8 cellular contexts compared by ENCODE assay signal in genomic region chr10:97400665-97401454, GRCh38. TPM values are rescaled to one million over a fixed set of nuclear protein-coding genes. Genes with fewer than 3 reads are reported as not detected.
DNase-seq lines count a peak whose midpoint lies in the region; ATAC-seq and TF ChIP-seq lines count a peak whose summit lies in the region.

A gene with protein sequence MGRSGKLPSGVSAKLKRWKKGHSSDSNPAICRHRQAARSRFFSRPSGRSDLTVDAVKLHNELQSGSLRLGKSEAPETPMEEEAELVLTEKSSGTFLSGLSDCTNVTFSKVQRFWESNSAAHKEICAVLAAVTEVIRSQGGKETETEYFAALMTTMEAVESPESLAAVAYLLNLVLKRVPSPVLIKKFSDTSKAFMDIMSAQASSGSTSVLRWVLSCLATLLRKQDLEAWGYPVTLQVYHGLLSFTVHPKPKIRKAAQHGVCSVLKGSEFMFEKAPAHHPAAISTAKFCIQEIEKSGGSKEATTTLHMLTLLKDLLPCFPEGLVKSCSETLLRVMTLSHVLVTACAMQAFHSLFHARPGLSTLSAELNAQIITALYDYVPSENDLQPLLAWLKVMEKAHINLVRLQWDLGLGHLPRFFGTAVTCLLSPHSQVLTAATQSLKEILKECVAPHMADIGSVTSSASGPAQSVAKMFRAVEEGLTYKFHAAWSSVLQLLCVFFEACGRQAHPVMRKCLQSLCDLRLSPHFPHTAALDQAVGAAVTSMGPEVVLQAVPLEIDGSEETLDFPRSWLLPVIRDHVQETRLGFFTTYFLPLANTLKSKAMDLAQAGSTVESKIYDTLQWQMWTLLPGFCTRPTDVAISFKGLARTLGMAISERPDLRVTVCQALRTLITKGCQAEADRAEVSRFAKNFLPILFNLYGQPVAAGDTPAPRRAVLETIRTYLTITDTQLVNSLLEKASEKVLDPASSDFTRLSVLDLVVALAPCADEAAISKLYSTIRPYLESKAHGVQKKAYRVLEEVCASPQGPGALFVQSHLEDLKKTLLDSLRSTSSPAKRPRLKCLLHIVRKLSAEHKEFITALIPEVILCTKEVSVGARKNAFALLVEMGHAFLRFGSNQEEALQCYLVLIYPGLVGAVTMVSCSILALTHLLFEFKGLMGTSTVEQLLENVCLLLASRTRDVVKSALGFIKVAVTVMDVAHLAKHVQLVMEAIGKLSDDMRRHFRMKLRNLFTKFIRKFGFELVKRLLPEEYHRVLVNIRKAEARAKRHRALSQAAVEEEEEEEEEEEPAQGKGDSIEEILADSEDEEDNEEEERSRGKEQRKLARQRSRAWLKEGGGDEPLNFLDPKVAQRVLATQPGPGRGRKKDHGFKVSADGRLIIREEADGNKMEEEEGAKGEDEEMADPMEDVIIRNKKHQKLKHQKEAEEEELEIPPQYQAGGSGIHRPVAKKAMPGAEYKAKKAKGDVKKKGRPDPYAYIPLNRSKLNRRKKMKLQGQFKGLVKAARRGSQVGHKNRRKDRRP (N-terminal part only) (minus strand): TSS chr10:97401340. CDS start chr10:97401231, 109 bp downstream.

- peak; percentile 97 for ATAC-seq in effector memory CD8-positive, alpha-beta T cell (replicated peaks)

- no peaks in the 10 kb centered on the region for H3K27me3 Mint-ChIP-seq in effector memory CD8-positive, alpha-beta T cell

- DNase-seq in Caki2 (ENCODE audit: low read depth), result peak; percentile 95
- peak; percentile 95 for DNase-seq in GM20000 (ENCODE audit: low spot score)
- peak; percentile 93 for DNase-seq in HS-5 (ENCODE audit: low read depth)
- peak; percentile 9 for DNase-seq in NK-92 (lab: John Stamatoyannopoulos, UW; ENCODE audit: unreplicated experiment)
- peak; percentile 51 to 61 for DNase-seq in activated CD8-positive, alpha-beta memory T cell treated with anti-CD3 and anti-CD28 coated beads for 1 hour (ENCODE audit: extremely low read depth in 1 of 2, low read depth in 1 of 2)
- DNase-seq in effector memory CD8-positive, alpha-beta T cell, result peak; percentile 83 to 87 (median 84)
- peak; percentile 98 to 99 for DNase-seq in lung microvascular endothelial cell (ENCODE audit: low read depth in 2 of 2)
- peak; percentile 57 for DNase-seq in stimulated activated CD8-positive, alpha-beta memory T cell treated with anti-CD3 and anti-CD28 coated beads, Interleukin-12 subunit alpha, Interleukin-12 subunit beta, amount 100 ng/mL, for 24 hours (ENCODE audit: extremely low read depth)

- in situ Hi-C loops in Caki2 (cut with HindIII; ENCODE audit: low pct_unique_long_range_greater_than_20kb, low sequenced_read_pairs), result no loop called here

- H3K4me1 Mint-ChIP-seq in effector memory CD8-positive, alpha-beta T cell (ENCODE audit: low read depth in 2 of 2), result peaks cover 9 to 11% of the 10 kb centered on the region in 2 donors

- no peak for TF ChIP-seq CTCF in GM20000 (IDR thresholded peaks at IDR 0.05; ENCODE audit: extremely low read depth, missing control alignments)

- H3K4me3 Mint-ChIP-seq in effector memory CD8-positive, alpha-beta T cell, result peak within 1 kb of the TSS; percentile 96 to 98

- H3K9me3 Mint-ChIP-seq in effector memory CD8-positive, alpha-beta T cell, result no peaks in the 10 kb centered on the region

- peaks cover 46% of the 10 kb centered on the region for H3K36me3 Mint-ChIP-seq in effector memory CD8-positive, alpha-beta T cell (ENCODE audit: insufficient read depth)

- peak within 1 kb of the TSS; percentile 98 to 99 for H3K27ac Mint-ChIP-seq in effector memory CD8-positive, alpha-beta T cell

RNA-seq across cellular contexts. Expression of the gene that starts here (rescaled TPM):
- 15.5 and 19.9 TPM in 2 replicates for total RNA-seq in Caki2 (2014; rRNA removed; shearing (Covaris generic); ENCODE audit: low replicate concordance)
- 6.8 and 9.3 TPM in 2 replicates for total RNA-seq in lung microvascular endothelial cell

Comparison
In these comparisons a context has a peak if more than half of its experiments do, and no peak if none do; other contexts are left out.
1. Peak in every context shown above with its lines: DNase-seq and ATAC-seq.
2. DNase-seq: peak in every context shown above with its lines; median percentile 98 in lung microvascular endothelial cell; 95 in Caki2; 95 in GM20000; 93 in HS-5; 84 in effector memory CD8-positive, alpha-beta T cell; 57 in stimulated activated CD8-positive, alpha-beta memory T cell treated with anti-CD3 and anti-CD28 coated beads, Interleukin-12 subunit alpha, Interleukin-12 subunit beta, amount 100 ng/mL, for 24 hours; 56 in activated CD8-positive, alpha-beta memory T cell treated with anti-CD3 and anti-CD28 coated beads for 1 hour; 9 in NK-92.